ENCODE assay signal across 9 cellular contexts in genomic region chr15:41933771-41934170, GRCh38. TPM values are rescaled to one million over a fixed set of nuclear protein-coding genes. Genes with fewer than 3 reads are reported as not detected.
DNase-seq lines count a peak whose midpoint lies in the region; ATAC-seq and TF ChIP-seq lines count a peak whose summit lies in the region.
"Had no signal": no experiment of that assay in that cellular context is flagged by ENCODE, and none has a peak within 500 bp of the region (broad histone marks: within the 10 kb centered on the region; RNA-seq: fewer than 3 reads in every experiment).

No MANE protein-coding gene starts in this region.

- TF ChIP-seq CTCF in colonic mucosa (IDR thresholded peaks at IDR 0.05) = no peak

- peak overlapping the region; percentile 28 to 100 (median 98) for H3K27ac Mint-ChIP-seq in naive thymus-derived CD8-positive, alpha-beta T cell

- DNase-seq in AG20443 (ENCODE audit: low spot score) (peak; percentile 60), HK-2 (ENCODE audit: unreplicated experiment) (peak; percentile 33), colonic mucosa (peak; percentile 58), SIG-M5 treated with dmso at 0.1 percent for 504 hours (lab: John Stamatoyannopoulos, UW; ENCODE audit: unreplicated experiment) (no peak), G401 (ENCODE audit: low spot score) (no peak), hippocampal formation (lab: John Stamatoyannopoulos, UW) (no peak)
- no peak for DNase-seq in naive thymus-derived CD8-positive, alpha-beta T cell
- DNase-seq: NCI-H524 had no signal

- peak overlapping the region; percentile 11 for H3K27ac ChIP-seq in colonic mucosa

- peaks cover 27 to 76% (median 53%) of the 10 kb centered on the region in 4 donors for H3K4me1 Mint-ChIP-seq in naive thymus-derived CD8-positive, alpha-beta T cell

- H3K36me3 ChIP-seq in colonic mucosa = no peaks in the 10 kb centered on the region

- peak overlapping the region in 1 of 2 donors; percentile 23 for H3K9ac ChIP-seq in colonic mucosa (ENCODE audit: low read depth in 2 of 2, low read length in 2 of 2)

- POLR2A ChIA-PET in naive thymus-derived CD8-positive, alpha-beta T cell (lab: Charles Lee) = interaction anchor here (1.2 to 5.5 kb wide), 2 partner anchors 38 to 39 kb away, joined by 4 to 59 read pairs; partner anchors contain the start of gene EHD4

- H3K9me3 ChIP-seq in colonic mucosa = no peaks in the 10 kb centered on the region

- H3K27me3 Mint-ChIP-seq in naive thymus-derived CD8-positive, alpha-beta T cell = no peaks in the 10 kb centered on the region

- intact Hi-C loops in colonic mucosa (cut with DNase I) = no loop called here

- no peaks in the 10 kb centered on the region for H3K36me3 Mint-ChIP-seq in naive thymus-derived CD8-positive, alpha-beta T cell

- H3K4me3 Mint-ChIP-seq in naive thymus-derived CD8-positive, alpha-beta T cell = no peak overlapping the region

- in situ Hi-C loops in G401 (cut with HindIII; ENCODE audit: low sequenced_read_pairs) = no loop called here

- no peak overlapping the region for H3K4me3 ChIP-seq in colonic mucosa

- peaks cover 23% of the 10 kb centered on the region for H3K4me1 ChIP-seq in colonic mucosa

- no peaks in the 10 kb centered on the region for H3K27me3 ChIP-seq in colonic mucosa

- peaks cover 0 to 4% (median 0%) of the 10 kb centered on the region in 9 donors for H3K9me3 Mint-ChIP-seq in naive thymus-derived CD8-positive, alpha-beta T cell

- ATAC-seq in naive thymus-derived CD8-positive, alpha-beta T cell = no peak
- ATAC-seq in HG03432 (IDR thresholded peaks at IDR 0.05; ENCODE audit: unreplicated experiment) = no peak

RNA-seq across cellular contexts. Expression of gene EHD4, which starts 38.6 kb away (rescaled TPM):
- 10 to 100 TPM; 30.3 to 40.0 TPM for total RNA-seq in colonic mucosa
- 10 to 100 TPM in 1 of 2 experiments, 1 to 10 TPM in 1; 9.1 to 10.4 TPM for total RNA-seq in naive thymus-derived CD8-positive, alpha-beta T cell
- 1 to 10 TPM; 5.2 to 7.6 (median 5.9) TPM for polyA plus RNA-seq in naive thymus-derived CD8-positive, alpha-beta T cell
- total RNA-seq in G401 (2014; rRNA removed; shearing (Covaris generic)) = 7.3 and 8.8 TPM in 2 replicates

RNA-seq across cellular contexts. Expression of gene SPTBN5, which starts 39.9 kb away (rescaled TPM):
- 1 to 10 TPM in 1 of 2 donors, under 1 TPM in 1; 0.72 to 2.3 TPM for total RNA-seq in colonic mucosa
- total RNA-seq in naive thymus-derived CD8-positive, alpha-beta T cell = under 1 TPM; 0.81 to 0.96 TPM
- polyA plus RNA-seq in naive thymus-derived CD8-positive, alpha-beta T cell = under 1 TPM in 1 of 3 donors, not detected in 2; 0.02 TPM
- 0.37 and 3.5 TPM in 2 replicates for total RNA-seq in G401 (2014; rRNA removed; shearing (Covaris generic))

Comparison
In these comparisons a context has a peak if more than half of its experiments do, and no peak if none do; other contexts are left out.
1. DNase-seq: peak in AG20443 (single experiment), HK-2 (single experiment) and colonic mucosa (single experiment); none in naive thymus-derived CD8-positive, alpha-beta T cell (0 of 10), SIG-M5 treated with dmso at 0.1 percent for 504 hours (single experiment), G401 (single experiment) and hippocampal formation (0 of 2).